ENCODE assay signal across 21 cellular contexts in genomic region chr16:66428682-66429251, GRCh38. TPM values are rescaled to one million over a fixed set of nuclear protein-coding genes. Genes with fewer than 3 reads are reported as not detected.
A peak's percentile ranks its signal among the peaks of the same experiment; 100 is the strongest.
DNase-seq lines count a peak whose midpoint lies in the region; ATAC-seq, FAIRE-seq and TF ChIP-seq lines count a peak whose summit lies in the region.
"Had no signal": no experiment of that assay in that cellular context is flagged by ENCODE, and none has a peak within 500 bp of the region (broad histone marks: within the 10 kb centered on the region; RNA-seq: fewer than 3 reads in every experiment).

No MANE protein-coding gene starts in this region.

- no peak overlapping the region for H3K9ac ChIP-seq in astrocyte (ENCODE audit: low read length)

- FAIRE-seq in A549 (lab: Jason Lieb, UNC) = no peak
- FAIRE-seq in astrocyte (lab: Jason Lieb, UNC) = no peak
- FAIRE-seq: colon had no signal

- H3K79me2 ChIP-seq in astrocyte (ENCODE audit: insufficient read depth, low read length) = no peaks in the 10 kb centered on the region
- H3K79me2 ChIP-seq: hepatocyte had no signal

- peak; percentile 12 to 40; a peak in 3 of 6 replicates for ATAC-seq in A549
- ATAC-seq in SK-N-SH treated with all-trans-retinoic acid at 6 μM for 48 hours = no peak
- no peak for ATAC-seq in GM19452 (IDR thresholded peaks at IDR 0.05; ENCODE audit: unreplicated experiment)
- ATAC-seq: PC-3 had no signal

- CTCF ChIA-PET in A549 (lab: Yijun Ruan, JAX) = interaction anchor here (0.8 to 1.6 kb wide), 5 partner anchors 11 to 87 kb away, joined by 3 to 5 read pairs (median 3); no protein-coding TSS in a partner anchor

- H3K4me3 ChIP-seq in A549 (no peak overlapping the region), astrocyte (ENCODE audit: insufficient read depth, low read depth, low read length) (no peak overlapping the region)
- H3K4me3 ChIP-seq: hepatocyte, SJSA1 had no signal

- WGBS in A549 (ENCODE audit: missing lambda C conversion rate) = 76% methylated on average over 10 of the region's 11 CpGs

- no peak for TF ChIP-seq EP300 in A549 (IDR thresholded peaks at IDR 0.05)

- no peak for TF ChIP-seq CTCF in A549 (IDR thresholded peaks at IDR 0.05)
- TF ChIP-seq CTCF in astrocyte (IDR thresholded peaks at IDR 0.05; ENCODE audit: insufficient read depth, low read depth, low read length) = no peak

- H4K20me1 ChIP-seq in astrocyte (ENCODE audit: insufficient read depth, low read length) = peaks cover 16% of the 10 kb centered on the region

- no peaks in the 10 kb centered on the region for H3K36me3 Mint-ChIP-seq in astrocyte (ENCODE audit: low read depth, unreplicated experiment)

- H2AFZ ChIP-seq in astrocyte (ENCODE audit: low read depth, low read length) = no peak overlapping the region

- H3K27me3 Mint-ChIP-seq in astrocyte (ENCODE audit: low read depth, unreplicated experiment) = peaks cover 57% of the 10 kb centered on the region

- H3K9me3 ChIP-seq in A549 (no peaks in the 10 kb centered on the region), astrocyte (ENCODE audit: insufficient read depth, low read depth, low read length) (no peaks in the 10 kb centered on the region)
- H3K9me3 ChIP-seq: ascending aorta, left lung, SJSA1 had no signal

- H3K4me2 ChIP-seq in A549 (no peak overlapping the region), astrocyte (ENCODE audit: low read length) (no peak overlapping the region)

- no peak for TF ChIP-seq RAD21 in A549 (conservative IDR thresholded peaks at IDR 0.05 in 1 of 2, IDR thresholded peaks at IDR 0.05 in 1 of 2)

- H3K4me1 Mint-ChIP-seq in astrocyte (ENCODE audit: low read depth, unreplicated experiment) = peaks cover 8% of the 10 kb centered on the region

- peaks cover 55% of the 10 kb centered on the region for H3K27me3 ChIP-seq in astrocyte (ENCODE audit: insufficient read depth, low read length)

- POLR2A ChIA-PET in A549 (lab: Yijun Ruan, JAX) = no interaction called here

- H3K27ac Mint-ChIP-seq in astrocyte (ENCODE audit: unreplicated experiment) = no peak overlapping the region

- H3K27ac ChIP-seq in A549 = no peak overlapping the region
- H3K27ac ChIP-seq in astrocyte (ENCODE audit: low read depth, low read length) = no peak overlapping the region
- H3K27ac ChIP-seq: ascending aorta, hepatocyte, left lung, SJSA1 had no signal

- no peak for TF ChIP-seq POLR2A in A549 (IDR thresholded peaks at IDR 0.05; ENCODE audit: low read length)

- DNase-seq in A549 (ENCODE audit: low read depth in 1 of 2, low spot score in 1 of 2) = no peak
- peak; percentile 19 for DNase-seq in ELF-1 (ENCODE audit: low read depth, low spot score)
- DNase-seq in astrocyte (ENCODE audit: low read depth) = no peak
- peak; percentile 26 for DNase-seq in mesenteric fat pad (ENCODE audit: low spot score)
- no peak for DNase-seq in stimulated activated CD4-positive, alpha-beta T cell treated with anti-CD3 and anti-CD28 coated beads, Interleukin-4, amount 100 ng/mL, for 4 hours
- DNase-seq in NCI-H2107 treated with DMSO at 0.1 percent for 48 hours (lab: John Stamatoyannopoulos, UW; ENCODE audit: unreplicated experiment) = no peak
- DNase-seq: HCEC 1CT; Karpas-422; left lung; NCI-H1105; PC-3; stimulated activated CD4-positive, alpha-beta T cell treated with anti-CD3 and anti-CD28 coated beads, Interleukin-2, amount 100 ng/mL, for 48 hours; T-helper 9 cell had no signal

- peak overlapping the region; percentile 71 for H3K4me3 Mint-ChIP-seq in astrocyte (ENCODE audit: unreplicated experiment)

- no peaks in the 10 kb centered on the region for H3K9me3 Mint-ChIP-seq in astrocyte (ENCODE audit: unreplicated experiment)

- peaks cover 13% of the 10 kb centered on the region for H3K4me1 ChIP-seq in A549
- peaks cover 5% of the 10 kb centered on the region for H3K4me1 ChIP-seq in astrocyte (ENCODE audit: insufficient read depth, low read length)

- H3K36me3 ChIP-seq in astrocyte (ENCODE audit: insufficient read depth, low read length) = no peaks in the 10 kb centered on the region
- H3K36me3 ChIP-seq: ascending aorta, left lung, SJSA1 had no signal

TF ChIP-seq in A549, 52 proteins besides CTCF, POLR2A, EP300 and RAD21:
- TF ChIP-seq CEBPB (IDR thresholded peaks at IDR 0.05) (no peak), CBX2 (IDR thresholded peaks at IDR 0.05; ENCODE audit: borderline replicate concordance, low read depth) (no peak), RCOR1 (IDR thresholded peaks at IDR 0.05; ENCODE audit: low read depth, low read length) (no peak), GATA3 (IDR thresholded peaks at IDR 0.05; ENCODE audit: borderline replicate concordance) (no peak)

TF ChIP-seq in SK-N-SH treated with all-trans-retinoic acid at 6 μM for 48 hours, 23 proteins besides CTCF, POLR2A, EP300 and RAD21:
- no peak for TF ChIP-seq PPARA (CRISPR knock-in tag; IDR thresholded peaks at IDR 0.05; ENCODE audit: borderline replicate concordance)
- TF ChIP-seq, protein P1, sequence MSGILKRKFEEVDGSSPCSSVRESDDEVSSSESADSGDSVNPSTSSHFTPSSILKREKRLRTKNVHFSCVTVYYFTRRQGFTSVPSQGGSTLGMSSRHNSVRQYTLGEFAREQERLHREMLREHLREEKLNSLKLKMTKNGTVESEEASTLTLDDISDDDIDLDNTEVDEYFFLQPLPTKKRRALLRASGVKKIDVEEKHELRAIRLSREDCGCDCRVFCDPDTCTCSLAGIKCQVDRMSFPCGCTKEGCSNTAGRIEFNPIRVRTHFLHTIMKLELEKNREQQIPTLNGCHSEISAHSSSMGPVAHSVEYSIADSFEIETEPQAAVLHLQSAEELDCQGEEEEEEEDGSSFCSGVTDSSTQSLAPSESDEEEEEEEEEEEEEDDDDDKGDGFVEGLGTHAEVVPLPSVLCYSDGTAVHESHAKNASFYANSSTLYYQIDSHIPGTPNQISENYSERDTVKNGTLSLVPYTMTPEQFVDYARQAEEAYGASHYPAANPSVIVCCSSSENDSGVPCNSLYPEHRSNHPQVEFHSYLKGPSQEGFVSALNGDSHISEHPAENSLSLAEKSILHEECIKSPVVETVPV (CRISPR knock-in tag; IDR thresholded peaks at IDR 0.05) = no peak
- TF ChIP-seq ZNF70 (CRISPR knock-in tag; IDR thresholded peaks at IDR 0.05) = no peak
- no peak for TF ChIP-seq ZNF565 (CRISPR knock-in tag; conservative IDR thresholded peaks at IDR 0.05; ENCODE audit: low read depth)
- TF ChIP-seq ZFP3 (CRISPR knock-in tag; IDR thresholded peaks at IDR 0.05) = no peak

RNA-seq across cellular contexts. Expression of gene BEAN1, which starts 1.7 kb away (rescaled TPM):
- polyA plus RNA-seq in A549 (2011; rRNA removed) (0.98 and 1.4 TPM in 2 replicates), A549 (2017; fragmentation: RNase III; extraction: RNeasy Plus Mini Kit Qiagen cat#74134 plus additional on column Dnase treatment) (1.2 to 2.4 TPM (median 1.7 TPM) in 3 replicates)
- polyA plus RNA-seq in A549 (2012; cell fraction: cytosol; rRNA removed) = 0.58 and 0.63 TPM in 2 replicates
- polyA plus RNA-seq in A549 (2012; cell fraction: nucleus; rRNA removed) = 1.3 and 1.5 TPM in 2 replicates
- polyA minus RNA-seq in A549 (2011; rRNA and poly(A)+ RNA removed) = 0.83 and 1.4 TPM in 2 replicates
- total RNA-seq in astrocyte (1.2 and 2.1 TPM in 2 replicates), mesenteric fat pad (0.51 TPM)
- total RNA-seq: activated CD8-positive, alpha-beta memory T cell treated with anti-CD3 and anti-CD28 coated beads for 36 hours; ascending aorta; SJSA1; skeletal muscle tissue had no signal

Comparison
In these comparisons a context has a peak if more than half of its experiments do, and no peak if none do; other contexts are left out.
1. ATAC-seq: peak in A549 (2 of 2); none in SK-N-SH treated with all-trans-retinoic acid at 6 μM for 48 hours (single experiment) and GM19452 (single experiment).
2. DNase-seq: peak in ELF-1 (single experiment) and mesenteric fat pad (single experiment); none in A549 (0 of 2), astrocyte (single experiment), stimulated activated CD4-positive, alpha-beta T cell treated with anti-CD3 and anti-CD28 coated beads, Interleukin-4, amount 100 ng/mL, for 4 hours (0 of 2) and NCI-H2107 treated with DMSO at 0.1 percent for 48 hours (single experiment).